1 cellular context compared by ENCODE assay signal in the genomic region with DNA sequence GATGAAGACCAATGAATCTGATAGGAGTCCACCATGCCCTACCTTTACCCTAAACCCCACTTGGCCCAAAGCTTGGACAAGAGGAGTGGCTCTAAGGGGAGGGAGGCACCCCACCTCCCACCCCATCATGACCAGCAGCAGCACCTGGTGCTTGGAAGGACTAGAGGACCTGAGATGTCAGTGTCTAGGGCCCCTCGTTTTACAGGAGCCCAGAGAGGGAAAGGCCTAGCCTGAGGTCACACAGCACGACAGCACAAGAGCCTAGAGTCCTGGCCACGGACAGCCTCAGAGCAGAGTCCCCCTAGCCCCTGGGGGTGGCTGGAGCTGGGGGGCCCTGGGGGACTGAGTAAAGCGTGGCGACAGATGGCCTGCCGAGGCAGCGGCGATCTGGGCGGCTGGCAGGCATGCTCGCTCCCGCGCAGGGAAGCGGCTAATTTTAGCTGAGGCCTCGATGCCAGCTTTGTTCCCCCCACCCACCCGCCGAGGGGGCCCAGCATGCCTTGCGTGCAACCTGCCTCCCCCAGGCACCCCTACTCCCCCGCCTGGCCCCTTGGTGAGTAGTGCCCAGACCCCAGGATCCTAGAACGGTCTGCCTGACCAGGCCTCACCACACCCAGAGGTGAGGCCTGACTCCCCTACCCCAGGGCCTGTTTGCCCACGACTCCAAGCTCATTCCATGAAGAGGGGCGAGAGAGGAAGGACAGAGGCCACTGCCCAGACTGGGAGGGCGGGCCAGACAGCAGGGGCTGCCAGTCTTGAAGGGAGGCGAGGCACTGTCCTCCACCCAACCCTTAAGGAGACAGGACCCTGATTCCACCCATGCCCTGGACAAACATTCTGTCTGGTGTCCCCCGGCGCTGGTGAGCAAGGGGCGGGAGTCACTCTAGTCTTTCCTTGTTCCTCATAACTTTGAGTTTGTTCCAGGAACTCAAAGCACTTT.
TF ChIP-seq lines count a peak whose summit lies in the region.

No MANE protein-coding gene starts in this region.

TF ChIP-seq in H1, 55 proteins besides CTCF, POLR2A, EP300 and RAD21 (continued from another document):
- no peak for TF ChIP-seq SIN3A (conservative IDR thresholded peaks at IDR 0.05 in 1 of 2, IDR thresholded peaks at IDR 0.05 in 1 of 2; ENCODE audit: low read depth in 1 of 2, low read length in 2 of 2)
- TF ChIP-seq TCF12 (IDR thresholded peaks at IDR 0.05; ENCODE audit: low read depth, low read length), result no peak
- TF ChIP-seq EGR1 (IDR thresholded peaks at IDR 0.05; ENCODE audit: borderline replicate concordance, low read depth, low read length), result no peak
- no peak for TF ChIP-seq ASH2L (IDR thresholded peaks at IDR 0.05; ENCODE audit: low read length)
- no peak for TF ChIP-seq KDM1A (IDR thresholded peaks at IDR 0.05; ENCODE audit: borderline replicate concordance, low read length)
- TF ChIP-seq EZH2 (IDR thresholded peaks at IDR 0.05; ENCODE audit: low read depth, low read length, severe bottlenecking), result no peak
- TF ChIP-seq HDAC2 (IDR thresholded peaks at IDR 0.05; ENCODE audit: borderline replicate concordance in 1 of 2, low read depth in 2 of 2, low read length in 2 of 2), result no peak
- no peak for TF ChIP-seq SAP30 (IDR thresholded peaks at IDR 0.05; ENCODE audit: insufficient read depth, insufficient replicate concordance, low read length)
